ENCODE assay signal across 11 cellular contexts in genomic region chr2:98473995-98474780, GRCh38. TPM values are rescaled to one million over a fixed set of nuclear protein-coding genes. Genes with fewer than 3 reads are reported as not detected.
DNase-seq lines count a peak whose midpoint lies in the region; ATAC-seq and TF ChIP-seq lines count a peak whose summit lies in the region.
"Had no signal": no experiment of that assay in that cellular context is flagged by ENCODE, and none has a peak within 500 bp of the region (broad histone marks: within the 10 kb centered on the region; RNA-seq: fewer than 3 reads in every experiment).

No MANE protein-coding gene starts in this region.

- ATAC-seq in WTC11 (no peak), natural killer cell (peak; percentile 45 to 69 (median 52)), GM18868 (IDR thresholded peaks at IDR 0.05; ENCODE audit: unreplicated experiment) (no peak)
- ATAC-seq: gastrocnemius medialis had no signal

- intact Hi-C loops in natural killer cell (cut with micrococcal nuclease): no loop called here

- DNase-seq in DMS53 (lab: John Stamatoyannopoulos, UW) (peak; percentile 35), DMS53 treated with DMSO at 0.1 percent for 48 hours (lab: John Stamatoyannopoulos, UW; ENCODE audit: unreplicated experiment) (no peak), WTC11 (ENCODE audit: low spot score) (no peak), natural killer cell (no peak), 8988T (no peak), anterior cingulate cortex (lab: John Stamatoyannopoulos, UW) (no peak)
- DNase-seq: gastrocnemius medialis, NCI-H1436 treated with DMSO at 0.1 percent for 48 hours, SHP77 treated with DMSO at 0.1 percent for 48 hours had no signal

- no peak overlapping the region for H3K4me3 ChIP-seq in HEK293 (ENCODE audit: low read depth, low read length)
- H3K4me3 ChIP-seq: gastrocnemius medialis had no signal

- POLR2A ChIA-PET in HEK293 (lab: Yijun Ruan, JAX) (interaction anchor here (1.4 kb wide), 1 partner anchor 20 kb away, joined by 3 read pairs; no protein-coding TSS in a partner anchor), WTC11 (lab: Charles Lee) (no interaction called here)

- H3K4me3 Mint-ChIP-seq in WTC11: no peak overlapping the region
- peak overlapping the region; percentile 79 for H3K4me3 Mint-ChIP-seq in natural killer cell

- TF ChIP-seq CTCF in HEK293 (tag by site-specific recombination; IDR thresholded peaks at IDR 0.05): no peak
- no peak for TF ChIP-seq CTCF in WTC11 (IDR thresholded peaks at IDR 0.05)
- TF ChIP-seq CTCF in natural killer cell (IDR thresholded peaks at IDR 0.05): no peak

- H3K9me3 Mint-ChIP-seq in WTC11 (no peaks in the 10 kb centered on the region), natural killer cell (no peaks in the 10 kb centered on the region)

- H3K9me3 ChIP-seq in HEK293 (ENCODE audit: control insufficient read depth, insufficient read depth, low read depth, low read length): no peaks in the 10 kb centered on the region
- H3K9me3 ChIP-seq: gastrocnemius medialis had no signal

- H3K27ac Mint-ChIP-seq in WTC11: peak overlapping the region; percentile 52; the same call in 1 of the 2 replicates
- peak overlapping the region; percentile 98 to 99 for H3K27ac Mint-ChIP-seq in natural killer cell

- H3K27me3 Mint-ChIP-seq in WTC11 (ENCODE audit: low read depth) (no peaks in the 10 kb centered on the region), natural killer cell (ENCODE audit: low read depth in 2 of 2) (no peaks in the 10 kb centered on the region)

- CTCF ChIA-PET in HEK293 (lab: Yijun Ruan, JAX): interaction anchor here (0.5 to 2.8 kb wide), 5 partner anchors 9 to 1277 kb away, joined by 3 to 9 read pairs (median 3); no protein-coding TSS in a partner anchor
- CTCF ChIA-PET in WTC11 (lab: Charles Lee): interaction anchor here (1.3 to 3.3 kb wide), 2 partner anchors 14 to 95 kb away, joined by 4 to 14 read pairs; no protein-coding TSS in a partner anchor

- no peaks in the 10 kb centered on the region for H3K36me3 ChIP-seq in HEK293 (ENCODE audit: control insufficient read depth in 2 of 2, insufficient read depth in 1 of 2, low read length in 2 of 2)
- H3K36me3 ChIP-seq: gastrocnemius medialis had no signal

- H3K27ac ChIP-seq in HEK293 (ENCODE audit: extremely low read depth, low read depth, low read length): no peak overlapping the region
- H3K27ac ChIP-seq: gastrocnemius medialis had no signal

- H3K4me1 ChIP-seq in HEK293 (ENCODE audit: control insufficient read depth, insufficient read depth, low read length): peaks cover 19% of the 10 kb centered on the region

- H3K36me3 Mint-ChIP-seq in WTC11 (peaks cover 6% of the 10 kb centered on the region; the same call in 1 of the 2 replicates), natural killer cell (no peaks in the 10 kb centered on the region)

- H3K4me1 Mint-ChIP-seq in WTC11 (peaks cover 38% of the 10 kb centered on the region), natural killer cell (peaks cover 89 to 98% of the 10 kb centered on the region in 2 donors)

TF ChIP-seq in HEK293, 187 proteins besides CTCF, POLR2A, EP300 and RAD21:
- TF ChIP-seq ZNF488 (tag by site-specific recombination; IDR thresholded peaks at IDR 0.05) (no peak), ZNF555 (tag by site-specific recombination; conservative IDR thresholded peaks at IDR 0.05) (no peak), ZNF707 (tag by site-specific recombination; IDR thresholded peaks at IDR 0.05) (no peak), PRDM1 (tag by site-specific recombination; IDR thresholded peaks at IDR 0.05) (no peak), ZFHX2 (tag by site-specific recombination; conservative IDR thresholded peaks at IDR 0.05) (0 out of 2 replicates have a peak, but pooled peaks have one; percentile 25)
- TF ChIP-seq, protein P1, sequence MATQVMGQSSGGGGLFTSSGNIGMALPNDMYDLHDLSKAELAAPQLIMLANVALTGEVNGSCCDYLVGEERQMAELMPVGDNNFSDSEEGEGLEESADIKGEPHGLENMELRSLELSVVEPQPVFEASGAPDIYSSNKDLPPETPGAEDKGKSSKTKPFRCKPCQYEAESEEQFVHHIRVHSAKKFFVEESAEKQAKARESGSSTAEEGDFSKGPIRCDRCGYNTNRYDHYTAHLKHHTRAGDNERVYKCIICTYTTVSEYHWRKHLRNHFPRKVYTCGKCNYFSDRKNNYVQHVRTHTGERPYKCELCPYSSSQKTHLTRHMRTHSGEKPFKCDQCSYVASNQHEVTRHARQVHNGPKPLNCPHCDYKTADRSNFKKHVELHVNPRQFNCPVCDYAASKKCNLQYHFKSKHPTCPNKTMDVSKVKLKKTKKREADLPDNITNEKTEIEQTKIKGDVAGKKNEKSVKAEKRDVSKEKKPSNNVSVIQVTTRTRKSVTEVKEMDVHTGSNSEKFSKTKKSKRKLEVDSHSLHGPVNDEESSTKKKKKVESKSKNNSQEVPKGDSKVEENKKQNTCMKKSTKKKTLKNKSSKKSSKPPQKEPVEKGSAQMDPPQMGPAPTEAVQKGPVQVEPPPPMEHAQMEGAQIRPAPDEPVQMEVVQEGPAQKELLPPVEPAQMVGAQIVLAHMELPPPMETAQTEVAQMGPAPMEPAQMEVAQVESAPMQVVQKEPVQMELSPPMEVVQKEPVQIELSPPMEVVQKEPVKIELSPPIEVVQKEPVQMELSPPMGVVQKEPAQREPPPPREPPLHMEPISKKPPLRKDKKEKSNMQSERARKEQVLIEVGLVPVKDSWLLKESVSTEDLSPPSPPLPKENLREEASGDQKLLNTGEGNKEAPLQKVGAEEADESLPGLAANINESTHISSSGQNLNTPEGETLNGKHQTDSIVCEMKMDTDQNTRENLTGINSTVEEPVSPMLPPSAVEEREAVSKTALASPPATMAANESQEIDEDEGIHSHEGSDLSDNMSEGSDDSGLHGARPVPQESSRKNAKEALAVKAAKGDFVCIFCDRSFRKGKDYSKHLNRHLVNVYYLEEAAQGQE (tag by site-specific recombination; IDR thresholded peaks at IDR 0.05): no peak

TF ChIP-seq in WTC11, 78 proteins besides CTCF, POLR2A, EP300 and RAD21 (continues in another document):
- TF ChIP-seq JUN (CRISPR knock-in tag; IDR thresholded peaks at IDR 0.05) (no peak), ZNF263 (CRISPR knock-in tag; IDR thresholded peaks at IDR 0.05; ENCODE audit: low read depth) (no peak), NFE2L1 (CRISPR knock-in tag; IDR thresholded peaks at IDR 0.05) (no peak), E2F4 (CRISPR knock-in tag; IDR thresholded peaks at IDR 0.05; ENCODE audit: borderline replicate concordance, low read depth) (no peak)
- TF ChIP-seq, protein P2, sequence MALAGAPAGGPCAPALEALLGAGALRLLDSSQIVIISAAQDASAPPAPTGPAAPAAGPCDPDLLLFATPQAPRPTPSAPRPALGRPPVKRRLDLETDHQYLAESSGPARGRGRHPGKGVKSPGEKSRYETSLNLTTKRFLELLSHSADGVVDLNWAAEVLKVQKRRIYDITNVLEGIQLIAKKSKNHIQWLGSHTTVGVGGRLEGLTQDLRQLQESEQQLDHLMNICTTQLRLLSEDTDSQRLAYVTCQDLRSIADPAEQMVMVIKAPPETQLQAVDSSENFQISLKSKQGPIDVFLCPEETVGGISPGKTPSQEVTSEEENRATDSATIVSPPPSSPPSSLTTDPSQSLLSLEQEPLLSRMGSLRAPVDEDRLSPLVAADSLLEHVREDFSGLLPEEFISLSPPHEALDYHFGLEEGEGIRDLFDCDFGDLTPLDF (CRISPR knock-in tag; IDR thresholded peaks at IDR 0.05): no peak
- TF ChIP-seq, protein P3, sequence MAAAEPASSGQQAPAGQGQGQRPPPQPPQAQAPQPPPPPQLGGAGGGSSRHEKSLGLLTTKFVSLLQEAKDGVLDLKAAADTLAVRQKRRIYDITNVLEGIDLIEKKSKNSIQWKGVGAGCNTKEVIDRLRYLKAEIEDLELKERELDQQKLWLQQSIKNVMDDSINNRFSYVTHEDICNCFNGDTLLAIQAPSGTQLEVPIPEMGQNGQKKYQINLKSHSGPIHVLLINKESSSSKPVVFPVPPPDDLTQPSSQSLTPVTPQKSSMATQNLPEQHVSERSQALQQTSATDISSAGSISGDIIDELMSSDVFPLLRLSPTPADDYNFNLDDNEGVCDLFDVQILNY (CRISPR knock-in tag; IDR thresholded peaks at IDR 0.05): no peak
- TF ChIP-seq, protein P4, sequence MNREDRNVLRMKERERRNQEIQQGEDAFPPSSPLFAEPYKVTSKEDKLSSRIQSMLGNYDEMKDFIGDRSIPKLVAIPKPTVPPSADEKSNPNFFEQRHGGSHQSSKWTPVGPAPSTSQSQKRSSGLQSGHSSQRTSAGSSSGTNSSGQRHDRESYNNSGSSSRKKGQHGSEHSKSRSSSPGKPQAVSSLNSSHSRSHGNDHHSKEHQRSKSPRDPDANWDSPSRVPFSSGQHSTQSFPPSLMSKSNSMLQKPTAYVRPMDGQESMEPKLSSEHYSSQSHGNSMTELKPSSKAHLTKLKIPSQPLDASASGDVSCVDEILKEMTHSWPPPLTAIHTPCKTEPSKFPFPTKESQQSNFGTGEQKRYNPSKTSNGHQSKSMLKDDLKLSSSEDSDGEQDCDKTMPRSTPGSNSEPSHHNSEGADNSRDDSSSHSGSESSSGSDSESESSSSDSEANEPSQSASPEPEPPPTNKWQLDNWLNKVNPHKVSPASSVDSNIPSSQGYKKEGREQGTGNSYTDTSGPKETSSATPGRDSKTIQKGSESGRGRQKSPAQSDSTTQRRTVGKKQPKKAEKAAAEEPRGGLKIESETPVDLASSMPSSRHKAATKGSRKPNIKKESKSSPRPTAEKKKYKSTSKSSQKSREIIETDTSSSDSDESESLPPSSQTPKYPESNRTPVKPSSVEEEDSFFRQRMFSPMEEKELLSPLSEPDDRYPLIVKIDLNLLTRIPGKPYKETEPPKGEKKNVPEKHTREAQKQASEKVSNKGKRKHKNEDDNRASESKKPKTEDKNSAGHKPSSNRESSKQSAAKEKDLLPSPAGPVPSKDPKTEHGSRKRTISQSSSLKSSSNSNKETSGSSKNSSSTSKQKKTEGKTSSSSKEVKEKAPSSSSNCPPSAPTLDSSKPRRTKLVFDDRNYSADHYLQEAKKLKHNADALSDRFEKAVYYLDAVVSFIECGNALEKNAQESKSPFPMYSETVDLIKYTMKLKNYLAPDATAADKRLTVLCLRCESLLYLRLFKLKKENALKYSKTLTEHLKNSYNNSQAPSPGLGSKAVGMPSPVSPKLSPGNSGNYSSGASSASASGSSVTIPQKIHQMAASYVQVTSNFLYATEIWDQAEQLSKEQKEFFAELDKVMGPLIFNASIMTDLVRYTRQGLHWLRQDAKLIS (CRISPR knock-in tag; IDR thresholded peaks at IDR 0.05; ENCODE audit: borderline replicate concordance): no peak

RNA-seq across cellular contexts. Expression of gene INPP4A, which starts 29.5 kb away (rescaled TPM):
- total RNA-seq in WTC11 (2021) (31.7 to 38.3 TPM (median 33.4 TPM) in 3 replicates), natural killer cell (100 to 1,000 TPM; 192 to 243 (median 225) TPM)

Comparison
In these comparisons a context has a peak if more than half of its experiments do, and no peak if none do; other contexts are left out.
1. ATAC-seq: peak in natural killer cell (3 of 3); none in WTC11 (single experiment) and GM18868 (single experiment).